ENCODE assay signal across 1 cellular context in the genomic region with DNA sequence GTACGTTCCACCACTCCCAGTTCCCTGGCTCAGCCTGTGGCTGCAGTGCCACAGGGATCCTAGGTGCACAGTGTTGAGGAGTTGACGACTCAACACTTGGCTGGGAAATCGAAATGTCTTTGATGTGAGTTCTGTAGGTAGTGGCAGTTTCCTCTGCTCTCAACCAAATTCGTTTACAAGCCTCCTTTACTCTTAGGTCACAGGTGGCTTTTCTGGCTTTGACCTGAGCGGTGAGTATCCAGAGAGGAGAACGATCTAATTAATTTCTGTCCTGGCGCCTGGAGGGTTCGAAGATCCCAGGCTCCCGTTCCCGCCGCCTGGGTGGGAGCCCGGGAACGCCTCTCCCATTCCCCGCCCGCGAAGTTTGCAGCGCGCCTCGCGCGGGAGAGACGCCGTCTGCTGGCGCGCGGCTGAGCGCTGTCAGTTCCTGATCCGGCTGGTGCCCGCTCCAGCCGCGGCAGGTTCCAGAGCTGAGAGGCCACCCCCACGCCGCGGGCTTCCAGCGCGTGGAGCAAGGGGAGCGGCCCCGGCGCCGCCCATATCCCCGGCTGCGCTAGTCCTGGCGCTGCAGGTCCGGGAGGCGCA.
TF ChIP-seq lines count a peak whose summit lies in the region.

A gene with protein sequence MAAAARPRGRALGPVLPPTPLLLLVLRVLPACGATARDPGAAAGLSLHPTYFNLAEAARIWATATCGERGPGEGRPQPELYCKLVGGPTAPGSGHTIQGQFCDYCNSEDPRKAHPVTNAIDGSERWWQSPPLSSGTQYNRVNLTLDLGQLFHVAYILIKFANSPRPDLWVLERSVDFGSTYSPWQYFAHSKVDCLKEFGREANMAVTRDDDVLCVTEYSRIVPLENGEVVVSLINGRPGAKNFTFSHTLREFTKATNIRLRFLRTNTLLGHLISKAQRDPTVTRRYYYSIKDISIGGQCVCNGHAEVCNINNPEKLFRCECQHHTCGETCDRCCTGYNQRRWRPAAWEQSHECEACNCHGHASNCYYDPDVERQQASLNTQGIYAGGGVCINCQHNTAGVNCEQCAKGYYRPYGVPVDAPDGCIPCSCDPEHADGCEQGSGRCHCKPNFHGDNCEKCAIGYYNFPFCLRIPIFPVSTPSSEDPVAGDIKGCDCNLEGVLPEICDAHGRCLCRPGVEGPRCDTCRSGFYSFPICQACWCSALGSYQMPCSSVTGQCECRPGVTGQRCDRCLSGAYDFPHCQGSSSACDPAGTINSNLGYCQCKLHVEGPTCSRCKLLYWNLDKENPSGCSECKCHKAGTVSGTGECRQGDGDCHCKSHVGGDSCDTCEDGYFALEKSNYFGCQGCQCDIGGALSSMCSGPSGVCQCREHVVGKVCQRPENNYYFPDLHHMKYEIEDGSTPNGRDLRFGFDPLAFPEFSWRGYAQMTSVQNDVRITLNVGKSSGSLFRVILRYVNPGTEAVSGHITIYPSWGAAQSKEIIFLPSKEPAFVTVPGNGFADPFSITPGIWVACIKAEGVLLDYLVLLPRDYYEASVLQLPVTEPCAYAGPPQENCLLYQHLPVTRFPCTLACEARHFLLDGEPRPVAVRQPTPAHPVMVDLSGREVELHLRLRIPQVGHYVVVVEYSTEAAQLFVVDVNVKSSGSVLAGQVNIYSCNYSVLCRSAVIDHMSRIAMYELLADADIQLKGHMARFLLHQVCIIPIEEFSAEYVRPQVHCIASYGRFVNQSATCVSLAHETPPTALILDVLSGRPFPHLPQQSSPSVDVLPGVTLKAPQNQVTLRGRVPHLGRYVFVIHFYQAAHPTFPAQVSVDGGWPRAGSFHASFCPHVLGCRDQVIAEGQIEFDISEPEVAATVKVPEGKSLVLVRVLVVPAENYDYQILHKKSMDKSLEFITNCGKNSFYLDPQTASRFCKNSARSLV (N-terminal part only) (plus strand): TSS at position 423 of the 585 bp plus-strand sequence. CDS start 231 bp downstream, outside the sequence.

TF ChIP-seq in HepG2, 621 proteins besides CTCF, POLR2A, EP300 and RAD21 (continued from another document):
- TF ChIP-seq ARID4A (CRISPR knock-in tag; IDR thresholded peaks at IDR 0.05; ENCODE audit: borderline replicate concordance) (no peak), ZNF263 (CRISPR knock-in tag; IDR thresholded peaks at IDR 0.05) (no peak), HOXA5 (CRISPR knock-in tag; IDR thresholded peaks at IDR 0.05) (no peak), AFF4 (CRISPR knock-in tag; IDR thresholded peaks at IDR 0.05) (no peak), ZNF7 (CRISPR knock-in tag; IDR thresholded peaks at IDR 0.05) (no peak), KLF16 (CRISPR knock-in tag; IDR thresholded peaks at IDR 0.05) (no peak), ZNF713 (CRISPR knock-in tag; IDR thresholded peaks at IDR 0.05) (no peak), ZNF547 (CRISPR knock-in tag; IDR thresholded peaks at IDR 0.05) (no peak), ZSCAN12 (CRISPR knock-in tag; IDR thresholded peaks at IDR 0.05) (no peak), FOXP1 (IDR thresholded peaks at IDR 0.05) (no peak), FOXP1 (CRISPR knock-in tag; IDR thresholded peaks at IDR 0.05) (no peak), USF2 (IDR thresholded peaks at IDR 0.05; ENCODE audit: low read depth, low read length) (no peak), USF2 (CRISPR knock-in tag; IDR thresholded peaks at IDR 0.05; ENCODE audit: borderline replicate concordance) (no peak), ZFYVE20 (CRISPR knock-in tag; IDR thresholded peaks at IDR 0.05; ENCODE audit: borderline replicate concordance, low read depth) (no peak), ZNF556 (CRISPR knock-in tag; IDR thresholded peaks at IDR 0.05; ENCODE audit: borderline replicate concordance) (no peak), ZFP37 (CRISPR knock-in tag; IDR thresholded peaks at IDR 0.05; ENCODE audit: borderline replicate concordance) (no peak), HOXA9 (CRISPR knock-in tag; IDR thresholded peaks at IDR 0.05; ENCODE audit: borderline replicate concordance) (no peak), ATM (IDR thresholded peaks at IDR 0.05; ENCODE audit: borderline replicate concordance) (no peak), ZSCAN31 (CRISPR knock-in tag; IDR thresholded peaks at IDR 0.05; ENCODE audit: low read depth) (no peak), ZNF3 (CRISPR knock-in tag; IDR thresholded peaks at IDR 0.05) (no peak), SIX4 (CRISPR knock-in tag; IDR thresholded peaks at IDR 0.05) (no peak), NFYB (CRISPR knock-in tag; IDR thresholded peaks at IDR 0.05) (no peak), TCF7 (IDR thresholded peaks at IDR 0.05; ENCODE audit: low read depth) (no peak), NR2F6 (IDR thresholded peaks at IDR 0.05) (no peak), NR2F6 (CRISPR knock-in tag; IDR thresholded peaks at IDR 0.05) (no peak), MTA1 (CRISPR knock-in tag; IDR thresholded peaks at IDR 0.05; ENCODE audit: borderline replicate concordance) (no peak), ZNF724P (CRISPR knock-in tag; IDR thresholded peaks at IDR 0.05; ENCODE audit: borderline replicate concordance) (no peak; the same call in 1 of the 2 replicates), HNF4G (IDR thresholded peaks at IDR 0.05; ENCODE audit: borderline replicate concordance, low read depth, low read length) (no peak), HNF4G (CRISPR knock-in tag; IDR thresholded peaks at IDR 0.05; ENCODE audit: borderline replicate concordance, low read depth) (no peak), ZNF256 (CRISPR knock-in tag; conservative IDR thresholded peaks at IDR 0.05) (no peak), ELF3 (CRISPR knock-in tag; IDR thresholded peaks at IDR 0.05) (no peak), ADNP (CRISPR knock-in tag; IDR thresholded peaks at IDR 0.05) (no peak), RFXAP (CRISPR knock-in tag; IDR thresholded peaks at IDR 0.05; ENCODE audit: borderline replicate concordance) (no peak), ZNF546 (CRISPR knock-in tag; conservative IDR thresholded peaks at IDR 0.05) (no peak), RBM22 (optimal IDR thresholded peaks at IDR 0.05; ENCODE audit: low read length) (no peak)
- TF ChIP-seq, protein P1, sequence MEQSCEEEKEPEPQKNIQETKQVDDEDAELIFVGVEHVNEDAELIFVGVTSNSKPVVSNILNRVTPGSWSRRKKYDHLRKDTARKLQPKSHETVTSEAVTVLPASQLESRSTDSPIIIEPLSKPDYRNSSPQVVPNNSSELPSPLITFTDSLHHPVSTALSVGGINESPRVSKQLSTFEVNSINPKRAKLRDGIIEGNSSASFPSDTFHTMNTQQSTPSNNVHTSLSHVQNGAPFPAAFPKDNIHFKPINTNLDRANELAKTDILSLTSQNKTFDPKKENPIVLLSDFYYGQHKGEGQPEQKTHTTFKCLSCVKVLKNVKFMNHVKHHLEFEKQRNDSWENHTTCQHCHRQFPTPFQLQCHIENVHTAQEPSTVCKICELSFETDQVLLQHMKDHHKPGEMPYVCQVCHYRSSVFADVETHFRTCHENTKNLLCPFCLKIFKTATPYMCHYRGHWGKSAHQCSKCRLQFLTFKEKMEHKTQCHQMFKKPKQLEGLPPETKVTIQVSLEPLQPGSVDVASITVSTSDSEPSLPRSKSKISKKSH (CRISPR knock-in tag; IDR thresholded peaks at IDR 0.05; ENCODE audit: borderline replicate concordance) = no peak
- TF ChIP-seq, protein P2, sequence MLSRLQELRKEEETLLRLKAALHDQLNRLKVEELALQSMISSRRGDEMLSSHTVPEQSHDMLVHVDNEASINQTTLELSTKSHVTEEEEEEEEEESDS (CRISPR knock-in tag; IDR thresholded peaks at IDR 0.05; ENCODE audit: borderline replicate concordance) = no peak
- TF ChIP-seq, protein P3, sequence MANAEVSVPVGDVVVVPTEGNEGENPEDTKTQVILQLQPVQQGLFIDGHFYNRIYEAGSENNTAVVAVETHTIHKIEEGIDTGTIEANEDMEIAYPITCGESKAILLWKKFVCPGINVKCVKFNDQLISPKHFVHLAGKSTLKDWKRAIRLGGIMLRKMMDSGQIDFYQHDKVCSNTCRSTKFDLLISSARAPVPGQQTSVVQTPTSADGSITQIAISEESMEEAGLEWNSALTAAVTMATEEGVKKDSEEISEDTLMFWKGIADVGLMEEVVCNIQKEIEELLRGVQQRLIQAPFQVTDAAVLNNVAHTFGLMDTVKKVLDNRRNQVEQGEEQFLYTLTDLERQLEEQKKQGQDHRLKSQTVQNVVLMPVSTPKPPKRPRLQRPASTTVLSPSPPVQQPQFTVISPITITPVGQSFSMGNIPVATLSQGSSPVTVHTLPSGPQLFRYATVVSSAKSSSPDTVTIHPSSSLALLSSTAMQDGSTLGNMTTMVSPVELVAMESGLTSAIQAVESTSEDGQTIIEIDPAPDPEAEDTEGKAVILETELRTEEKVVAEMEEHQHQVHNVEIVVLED (CRISPR knock-in tag; IDR thresholded peaks at IDR 0.05; ENCODE audit: borderline replicate concordance) = no peak
